23 cellular contexts compared by ENCODE assay signal in the genomic region with DNA sequence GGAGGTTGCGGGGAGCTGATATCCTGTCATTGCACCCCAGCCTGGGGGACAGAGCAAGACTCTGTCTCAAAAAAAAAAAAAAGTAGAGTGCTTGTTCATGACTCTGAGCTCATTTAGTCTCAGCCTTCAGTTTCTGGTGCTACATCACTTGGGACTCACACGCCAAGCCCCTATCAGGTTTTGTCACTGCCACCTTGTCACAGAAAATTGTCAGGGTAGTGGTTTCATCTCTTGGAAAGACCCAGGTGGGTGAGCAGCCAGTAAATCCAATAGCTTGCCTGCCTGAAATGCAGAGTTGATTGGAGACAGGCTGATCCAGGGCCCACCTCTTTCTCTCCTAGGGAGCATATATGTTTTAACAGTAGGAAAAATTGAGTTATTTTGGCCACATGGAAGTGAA.
"Had no signal": no experiment of that assay in that cellular context is flagged by ENCODE, and none has a peak within 500 bp of the region (broad histone marks: within the 10 kb centered on the region; RNA-seq: fewer than 3 reads in every experiment).

No MANE protein-coding gene starts in this region.

- H3K27me3 ChIP-seq: stomach, testis, thyroid gland, upper lobe of right lung had no signal

- H2AFZ ChIP-seq: parathyroid adenoma had no signal

- H3K36me3 ChIP-seq: left ventricle myocardium inferior, lower lobe of right lung, stomach, thyroid gland, upper lobe of right lung had no signal

- DNase-seq: hypothalamus; immature natural killer cell; kidney; left ventricle myocardium inferior; lower lobe of right lung; mammary epithelial cell; mesenchymal stem cell; naive thymus-derived CD8-positive, alpha-beta T cell; occipital lobe; psoas muscle; stimulated activated CD4-positive, alpha-beta T cell treated with anti-CD3 and anti-CD28 coated beads, Interleukin-12 subunit alpha, Interleukin-12 subunit beta, amount 100 ng/mL, for 4 hours; stimulated activated CD4-positive, alpha-beta T cell treated with anti-CD3 and anti-CD28 coated beads, Interleukin-15, amount 100 ng/mL, for 24 hours; stimulated activated CD4-positive, alpha-beta T cell treated with anti-CD3 and anti-CD28 coated beads, Interleukin-2, amount 100 ng/mL, for 24 hours; stimulated activated CD4-positive, alpha-beta T cell treated with anti-CD3 and anti-CD28 coated beads, Interleukin-4, amount 100 ng/mL, for 1 hour; stimulated activated naive B cell treated with anti-CD40 and anti-IgM and Interleukin-4, amounts not matched to agents 10 μg/mL and 1 μg/mL and 100 μg/mL, for 72 hours; stimulated activated naive CD8-positive, alpha-beta T cell treated with anti-CD3 and anti-CD28 coated beads, Interleukin-15, Interleukin-2, amounts not matched to agents 100 U/mL and 50 U/mL, for 24 hours; stomach; testis; thyroid gland; upper lobe of right lung had no signal

- H3K27ac ChIP-seq: left ventricle myocardium inferior, lower lobe of right lung, parathyroid adenoma, psoas muscle, skin epidermis, testis, thyroid gland, upper lobe of right lung had no signal

- H3K4me1 ChIP-seq: parathyroid adenoma, testis had no signal

- H3K4me3 ChIP-seq: left ventricle myocardium inferior, lower lobe of right lung, psoas muscle, skin epidermis, stomach, testis, thyroid gland, upper lobe of right lung had no signal

- ATAC-seq: naive thymus-derived CD8-positive, alpha-beta T cell; sciatic nerve; stimulated activated naive B cell treated with anti-CD40 and anti-IgM and Interleukin-4, amounts not matched to agents 10 μg/mL and 1 μg/mL and 100 μg/mL, for 72 hours; stimulated activated naive CD8-positive, alpha-beta T cell treated with anti-CD3 and anti-CD28 coated beads, Interleukin-15, Interleukin-2, amounts not matched to agents 100 U/mL and 50 U/mL, for 24 hours had no signal

- H3K9ac ChIP-seq: parathyroid adenoma had no signal

- H3K9me3 ChIP-seq: left ventricle myocardium inferior, lower lobe of right lung, psoas muscle, stomach, testis, thyroid gland, upper lobe of right lung had no signal
